ENCODE assay signal across 32 cellular contexts in genomic region chr10:46560952-46561351, GRCh38. TPM values are rescaled to one million over a fixed set of nuclear protein-coding genes. Genes with fewer than 3 reads are reported as not detected.
A peak's percentile ranks its signal among the peaks of the same experiment; 100 is the strongest.
DNase-seq lines count a peak whose midpoint lies in the region; ATAC-seq and TF ChIP-seq lines count a peak whose summit lies in the region.
"Had no signal": no experiment of that assay in that cellular context is flagged by ENCODE, and none has a peak within 500 bp of the region (broad histone marks: within the 10 kb centered on the region; RNA-seq: fewer than 3 reads in every experiment).

No MANE protein-coding gene starts in this region.

- no peaks in the 10 kb centered on the region for H3K79me2 ChIP-seq in MM.1S (ENCODE audit: low read length)

- no peaks in the 10 kb centered on the region for H3K4me1 ChIP-seq in MM.1S (ENCODE audit: low read length)
- H3K4me1 ChIP-seq: SJCRH30 had no signal

- no peak overlapping the region for H3K4me2 ChIP-seq in MM.1S (ENCODE audit: low read depth, low read length)

- TF ChIP-seq CTCF in MM.1S (IDR thresholded peaks at IDR 0.05; ENCODE audit: low read length) = no peak

- peaks cover 0 to 4% of the 10 kb centered on the region in 2 donors for H3K36me3 Mint-ChIP-seq in stimulated activated naive B cell treated with anti-CD40 and anti-IgM and Interleukin-4, amounts not matched to agents 10 μg/mL and 1 μg/mL and 100 μg/mL, for 72 hours
- H3K36me3 Mint-ChIP-seq: activated CD4-positive, alpha-beta memory T cell treated with anti-CD3 and anti-CD28 coated beads for 36 hours; CD8-positive, alpha-beta T cell had no signal

- no peaks in the 10 kb centered on the region for H3F3A ChIP-seq in MM.1S (ENCODE audit: insufficient read depth, low read length)

- H3K9ac ChIP-seq in MM.1S (ENCODE audit: low read length) = no peak overlapping the region

- H3K4me3 ChIP-seq in MM.1S (ENCODE audit: low read length) = no peak overlapping the region
- H3K4me3 ChIP-seq: cardiac muscle cell, GM12878, left lung, SJCRH30, testis had no signal

- no peaks in the 10 kb centered on the region for H3K9me3 ChIP-seq in MM.1S (replicated peaks; ENCODE audit: insufficient read depth, low read length)
- H3K9me3 ChIP-seq: left lung, SJCRH30, testis had no signal

- no peak overlapping the region for H3K27ac ChIP-seq in MM.1S (ENCODE audit: low read length)
- H3K27ac ChIP-seq: cardiac muscle cell, left lung, SJCRH30, testis had no signal

- no peak overlapping the region for H3K27ac Mint-ChIP-seq in stimulated activated naive B cell treated with anti-CD40 and anti-IgM and Interleukin-4, amounts not matched to agents 10 μg/mL and 1 μg/mL and 100 μg/mL, for 72 hours
- H3K27ac Mint-ChIP-seq: activated CD4-positive, alpha-beta memory T cell treated with anti-CD3 and anti-CD28 coated beads for 36 hours; B cell; CD8-positive, alpha-beta T cell; IgD-negative memory B cell; naive thymus-derived CD4-positive, alpha-beta T cell had no signal

- no peak overlapping the region for H3K4me3 Mint-ChIP-seq in stimulated activated naive B cell treated with anti-CD40 and anti-IgM and Interleukin-4, amounts not matched to agents 10 μg/mL and 1 μg/mL and 100 μg/mL, for 72 hours
- H3K4me3 Mint-ChIP-seq: activated CD4-positive, alpha-beta memory T cell treated with anti-CD3 and anti-CD28 coated beads for 36 hours; B cell; CD8-positive, alpha-beta T cell; IgD-negative memory B cell; naive thymus-derived CD4-positive, alpha-beta T cell had no signal

- H3K9me2 ChIP-seq in MM.1S (replicated peaks; ENCODE audit: insufficient read depth, low read length) = no peaks in the 10 kb centered on the region

- DNase-seq in activated effector memory CD4-positive, alpha-beta T cell treated with anti-CD3 and anti-CD28 coated beads, Interleukin-2, amount 50 U/mL, for 16 hours = peak; percentile 55
- no peak for DNase-seq in activated effector memory CD4-positive, alpha-beta T cell treated with Interleukin-2 at 50 U/mL for 16 hours
- DNase-seq in MM.1S = peak; percentile 5
- peak; percentile 41 for DNase-seq in left lobe of liver (ENCODE audit: low spot score)
- peak; percentile 0 for DNase-seq in stimulated activated naive B cell treated with anti-CD40 and anti-IgM and Interleukin-4, amounts not matched to agents 10 μg/mL and 1 μg/mL and 100 μg/mL, for 72 hours
- no peak for DNase-seq in DMS114 treated with DMSO at 0.1 percent for 48 hours (lab: John Stamatoyannopoulos, UW; ENCODE audit: unreplicated experiment)
- DNase-seq: ACHN; activated CD4-positive, alpha-beta memory T cell treated with anti-CD3 and anti-CD28 coated beads for 36 hours; activated CD4-positive, CD25-positive, alpha-beta regulatory T cell; activated T-cell treated with anti-CD3 and anti-CD28 coated beads, Interleukin-2, amount 50 U/mL, for 1 hour; cortex of kidney; DMS 273 treated with DMSO at 0.1 percent for 48 hours; midbrain; naive thymus-derived CD4-positive, alpha-beta T cell; NCI-H1092 treated with DMSO at 0.1 percent for 48 hours; NCI-H1694 treated with DMSO at 0.1 percent for 48 hours; NCI-H446 treated with DMSO at 0.1 percent for 48 hours; occipital lobe; SJCRH30; stimulated activated naive CD4-positive, alpha-beta T cell had no signal

- no peak overlapping the region for H2AFZ ChIP-seq in MM.1S (ENCODE audit: low read length)

- peaks cover 3 to 4% of the 10 kb centered on the region in 2 donors for H3K27me3 Mint-ChIP-seq in stimulated activated naive B cell treated with anti-CD40 and anti-IgM and Interleukin-4, amounts not matched to agents 10 μg/mL and 1 μg/mL and 100 μg/mL, for 72 hours

- ATAC-seq in left lobe of liver = no peak
- ATAC-seq in stimulated activated naive B cell treated with anti-CD40 and anti-IgM and Interleukin-4, amounts not matched to agents 10 μg/mL and 1 μg/mL and 100 μg/mL, for 72 hours (replicated peaks) = no peak
- ATAC-seq in GM21390 (IDR thresholded peaks at IDR 0.05; ENCODE audit: unreplicated experiment) = no peak
- ATAC-seq: CD8-positive, alpha-beta T cell; esophagus mucosa; GM12878; left lung; naive thymus-derived CD4-positive, alpha-beta T cell had no signal

- peaks cover 9 to 15% of the 10 kb centered on the region in 2 donors for H3K4me1 Mint-ChIP-seq in stimulated activated naive B cell treated with anti-CD40 and anti-IgM and Interleukin-4, amounts not matched to agents 10 μg/mL and 1 μg/mL and 100 μg/mL, for 72 hours

- H3K36me3 ChIP-seq in MM.1S (replicated peaks; ENCODE audit: insufficient read depth, low read length) = no peaks in the 10 kb centered on the region
- H3K36me3 ChIP-seq: cardiac muscle cell, left lung, SJCRH30 had no signal

- H4K20me1 ChIP-seq in MM.1S (ENCODE audit: insufficient read depth, low read length) = no peaks in the 10 kb centered on the region

- H3K9me3 Mint-ChIP-seq in stimulated activated naive B cell treated with anti-CD40 and anti-IgM and Interleukin-4, amounts not matched to agents 10 μg/mL and 1 μg/mL and 100 μg/mL, for 72 hours = no peaks in the 10 kb centered on the region
- H3K9me3 Mint-ChIP-seq: activated CD4-positive, alpha-beta memory T cell treated with anti-CD3 and anti-CD28 coated beads for 36 hours; CD8-positive, alpha-beta T cell; naive thymus-derived CD4-positive, alpha-beta T cell had no signal

- peaks cover 10% of the 10 kb centered on the region for H3K27me3 ChIP-seq in MM.1S (replicated peaks; ENCODE audit: insufficient read depth, low read length)
- H3K27me3 ChIP-seq: SJCRH30, testis had no signal

RNA-seq across cellular contexts. Expression of gene GPRIN2, which starts 4.5 kb away (rescaled TPM):
- 1.1 TPM for total RNA-seq in left lobe of liver
- total RNA-seq: activated CD4-positive, alpha-beta memory T cell treated with anti-CD3 and anti-CD28 coated beads for 36 hours; B cell; CD8-positive, alpha-beta T cell; fibroblast of villous mesenchyme; naive thymus-derived CD4-positive, alpha-beta T cell; RPMI7951; SJCRH30 had no signal

RNA-seq across cellular contexts. Expression of gene SYT15, which starts 18.0 kb away (rescaled TPM):
- 0.65 TPM for total RNA-seq in left lobe of liver
- total RNA-seq: HT-29, SJCRH30 had no signal

Comparison
In these comparisons a context has a peak if more than half of its experiments do, and no peak if none do; other contexts are left out.
1. DNase-seq: peak in activated effector memory CD4-positive, alpha-beta T cell treated with anti-CD3 and anti-CD28 coated beads, Interleukin-2, amount 50 U/mL, for 16 hours (single experiment), MM.1S (single experiment), left lobe of liver (single experiment) and stimulated activated naive B cell treated with anti-CD40 and anti-IgM and Interleukin-4, amounts not matched to agents 10 μg/mL and 1 μg/mL and 100 μg/mL, for 72 hours (single experiment); none in activated effector memory CD4-positive, alpha-beta T cell treated with Interleukin-2 at 50 U/mL for 16 hours (single experiment) and DMS114 treated with DMSO at 0.1 percent for 48 hours (single experiment).